ENCODE assay signal across 1 cellular context in the genomic region with DNA sequence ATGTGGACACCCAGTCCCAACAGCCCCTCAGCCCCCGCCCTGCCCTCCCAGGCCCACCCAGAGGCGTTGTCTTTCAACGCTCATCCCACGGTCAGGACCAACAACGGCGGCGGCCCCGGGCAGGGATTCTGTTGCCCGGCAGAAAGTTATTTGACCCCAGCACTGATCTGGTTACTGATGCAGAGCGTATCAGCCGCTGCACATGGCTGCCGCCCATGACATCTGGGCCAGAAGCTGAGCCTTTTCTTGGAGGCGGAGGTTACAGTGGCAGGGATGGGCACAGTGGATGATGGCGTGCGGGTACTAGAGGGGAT.
TF ChIP-seq lines count a peak whose summit lies in the region.

No MANE protein-coding gene starts in this region.

TF ChIP-seq in HepG2, 621 proteins besides CTCF, POLR2A, EP300 and RAD21 (continued from another document):
- TF ChIP-seq PAF1 (CRISPR knock-in tag; IDR thresholded peaks at IDR 0.05) (no peak), ZNF225 (CRISPR knock-in tag; IDR thresholded peaks at IDR 0.05) (no peak), AGO2 (optimal IDR thresholded peaks at IDR 0.05; ENCODE audit: low read depth, low read length) (peak; percentile 85), ZSCAN25 (CRISPR knock-in tag; IDR thresholded peaks at IDR 0.05) (no peak), HNRNPL (IDR thresholded peaks at IDR 0.05; ENCODE audit: low read depth, low read length) (peak; percentile 88), HES4 (CRISPR knock-in tag; IDR thresholded peaks at IDR 0.05; ENCODE audit: borderline replicate concordance) (0 out of 2 replicates have a peak, but pooled peaks have one; percentile 14), BRD4 (CRISPR knock-in tag; IDR thresholded peaks at IDR 0.05) (no peak), FLYWCH1 (CRISPR knock-in tag; IDR thresholded peaks at IDR 0.05) (no peak), POGZ (CRISPR knock-in tag; IDR thresholded peaks at IDR 0.05) (0 out of 2 replicates have a peak, but pooled peaks have one; percentile 1), SALL1 (CRISPR knock-in tag; IDR thresholded peaks at IDR 0.05) (no peak), HDAC1 (CRISPR knock-in tag; IDR thresholded peaks at IDR 0.05) (no peak), ZNF607 (CRISPR knock-in tag; IDR thresholded peaks at IDR 0.05; ENCODE audit: borderline replicate concordance) (no peak), MAFK (conservative IDR thresholded peaks at IDR 0.05 in 1 of 2, IDR thresholded peaks at IDR 0.05 in 1 of 2; ENCODE audit: low read length in 2 of 2) (no peak), KLF11 (CRISPR knock-in tag; IDR thresholded peaks at IDR 0.05) (no peak)
- TF ChIP-seq, protein P1, sequence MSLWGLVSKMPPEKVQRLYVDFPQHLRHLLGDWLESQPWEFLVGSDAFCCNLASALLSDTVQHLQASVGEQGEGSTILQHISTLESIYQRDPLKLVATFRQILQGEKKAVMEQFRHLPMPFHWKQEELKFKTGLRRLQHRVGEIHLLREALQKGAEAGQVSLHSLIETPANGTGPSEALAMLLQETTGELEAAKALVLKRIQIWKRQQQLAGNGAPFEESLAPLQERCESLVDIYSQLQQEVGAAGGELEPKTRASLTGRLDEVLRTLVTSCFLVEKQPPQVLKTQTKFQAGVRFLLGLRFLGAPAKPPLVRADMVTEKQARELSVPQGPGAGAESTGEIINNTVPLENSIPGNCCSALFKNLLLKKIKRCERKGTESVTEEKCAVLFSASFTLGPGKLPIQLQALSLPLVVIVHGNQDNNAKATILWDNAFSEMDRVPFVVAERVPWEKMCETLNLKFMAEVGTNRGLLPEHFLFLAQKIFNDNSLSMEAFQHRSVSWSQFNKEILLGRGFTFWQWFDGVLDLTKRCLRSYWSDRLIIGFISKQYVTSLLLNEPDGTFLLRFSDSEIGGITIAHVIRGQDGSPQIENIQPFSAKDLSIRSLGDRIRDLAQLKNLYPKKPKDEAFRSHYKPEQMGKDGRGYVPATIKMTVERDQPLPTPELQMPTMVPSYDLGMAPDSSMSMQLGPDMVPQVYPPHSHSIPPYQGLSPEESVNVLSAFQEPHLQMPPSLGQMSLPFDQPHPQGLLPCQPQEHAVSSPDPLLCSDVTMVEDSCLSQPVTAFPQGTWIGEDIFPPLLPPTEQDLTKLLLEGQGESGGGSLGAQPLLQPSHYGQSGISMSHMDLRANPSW (CRISPR knock-in tag; IDR thresholded peaks at IDR 0.05; ENCODE audit: borderline replicate concordance) = 0 out of 2 replicates have a peak, but pooled peaks have one; percentile 19
- TF ChIP-seq, protein P2, sequence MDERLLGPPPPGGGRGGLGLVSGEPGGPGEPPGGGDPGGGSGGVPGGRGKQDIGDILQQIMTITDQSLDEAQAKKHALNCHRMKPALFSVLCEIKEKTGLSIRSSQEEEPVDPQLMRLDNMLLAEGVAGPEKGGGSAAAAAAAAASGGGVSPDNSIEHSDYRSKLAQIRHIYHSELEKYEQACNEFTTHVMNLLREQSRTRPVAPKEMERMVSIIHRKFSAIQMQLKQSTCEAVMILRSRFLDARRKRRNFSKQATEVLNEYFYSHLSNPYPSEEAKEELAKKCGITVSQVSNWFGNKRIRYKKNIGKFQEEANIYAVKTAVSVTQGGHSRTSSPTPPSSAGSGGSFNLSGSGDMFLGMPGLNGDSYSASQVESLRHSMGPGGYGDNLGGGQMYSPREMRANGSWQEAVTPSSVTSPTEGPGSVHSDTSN (CRISPR knock-in tag; IDR thresholded peaks at IDR 0.05) = no peak
- TF ChIP-seq, protein P3, sequence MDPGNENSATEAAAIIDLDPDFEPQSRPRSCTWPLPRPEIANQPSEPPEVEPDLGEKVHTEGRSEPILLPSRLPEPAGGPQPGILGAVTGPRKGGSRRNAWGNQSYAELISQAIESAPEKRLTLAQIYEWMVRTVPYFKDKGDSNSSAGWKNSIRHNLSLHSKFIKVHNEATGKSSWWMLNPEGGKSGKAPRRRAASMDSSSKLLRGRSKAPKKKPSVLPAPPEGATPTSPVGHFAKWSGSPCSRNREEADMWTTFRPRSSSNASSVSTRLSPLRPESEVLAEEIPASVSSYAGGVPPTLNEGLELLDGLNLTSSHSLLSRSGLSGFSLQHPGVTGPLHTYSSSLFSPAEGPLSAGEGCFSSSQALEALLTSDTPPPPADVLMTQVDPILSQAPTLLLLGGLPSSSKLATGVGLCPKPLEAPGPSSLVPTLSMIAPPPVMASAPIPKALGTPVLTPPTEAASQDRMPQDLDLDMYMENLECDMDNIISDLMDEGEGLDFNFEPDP (CRISPR knock-in tag; conservative IDR thresholded peaks at IDR 0.05) = no peak
- TF ChIP-seq, protein P4, sequence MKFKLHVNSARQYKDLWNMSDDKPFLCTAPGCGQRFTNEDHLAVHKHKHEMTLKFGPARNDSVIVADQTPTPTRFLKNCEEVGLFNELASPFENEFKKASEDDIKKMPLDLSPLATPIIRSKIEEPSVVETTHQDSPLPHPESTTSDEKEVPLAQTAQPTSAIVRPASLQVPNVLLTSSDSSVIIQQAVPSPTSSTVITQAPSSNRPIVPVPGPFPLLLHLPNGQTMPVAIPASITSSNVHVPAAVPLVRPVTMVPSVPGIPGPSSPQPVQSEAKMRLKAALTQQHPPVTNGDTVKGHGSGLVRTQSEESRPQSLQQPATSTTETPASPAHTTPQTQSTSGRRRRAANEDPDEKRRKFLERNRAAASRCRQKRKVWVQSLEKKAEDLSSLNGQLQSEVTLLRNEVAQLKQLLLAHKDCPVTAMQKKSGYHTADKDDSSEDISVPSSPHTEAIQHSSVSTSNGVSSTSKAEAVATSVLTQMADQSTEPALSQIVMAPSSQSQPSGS (CRISPR knock-in tag; IDR thresholded peaks at IDR 0.05) = no peak
